1 cellular context compared by ENCODE assay signal in genomic region chr1:47444578-47445465, GRCh38.
A peak's percentile ranks its signal among the peaks of the same experiment; 100 is the strongest.
TF ChIP-seq lines count a peak whose summit lies in the region.

No MANE protein-coding gene starts in this region.

TF ChIP-seq in HepG2, 621 proteins besides CTCF, POLR2A, EP300 and RAD21:
- TF ChIP-seq TBX2 (CRISPR knock-in tag; IDR thresholded peaks at IDR 0.05; ENCODE audit: borderline replicate concordance) (no peak), HNRNPLL (IDR thresholded peaks at IDR 0.05; ENCODE audit: low read depth, low read length, poor library complexity, severe bottlenecking) (peak; percentile 30)
